ENCODE assay signal across 8 cellular contexts in genomic region chr1:234602334-234603220, GRCh38. TPM values are rescaled to one million over a fixed set of nuclear protein-coding genes. Genes with fewer than 3 reads are reported as not detected.
DNase-seq lines count a peak whose midpoint lies in the region; ATAC-seq and TF ChIP-seq lines count a peak whose summit lies in the region.

No MANE protein-coding gene starts in this region.

- H3K4me3 ChIP-seq in NB4 (ENCODE audit: low read depth, low read length) (peak overlapping the region; percentile 95), mucosa of descending colon (no peak overlapping the region), upper lobe of left lung (peak overlapping the region in 2 of 4 donors; percentile 5 to 78)

- DNase-seq in NCI-H2107 treated with DMSO at 0.1 percent for 48 hours (lab: John Stamatoyannopoulos, UW; ENCODE audit: unreplicated experiment) (peak; percentile 88), NCI-H2107 (lab: John Stamatoyannopoulos, UW) (no peak), NB4 (ENCODE audit: low read depth) (peak; percentile 90), dermis blood vessel endothelial cell (peak; percentile 93), mucosa of descending colon (peak in 1 of 3 donors; percentile 72), upper lobe of left lung (peak in 1 of 2 donors; percentile 68)

- H3K27ac ChIP-seq in upper lobe of left lung: peak overlapping the region; percentile 99 to 100 (median 99)

- peak; percentile 55 for ATAC-seq in SK-N-SH treated with all-trans-retinoic acid at 6 μM for 48 hours
- peak; percentile 48 for ATAC-seq in mucosa of descending colon
- peak; percentile 59 to 61 for ATAC-seq in upper lobe of left lung (ENCODE audit: low FRiP score in 2 of 2)
- no peak for ATAC-seq in GM19455 (IDR thresholded peaks at IDR 0.05; ENCODE audit: unreplicated experiment)

- no peak for TF ChIP-seq CTCF in NB4 (IDR thresholded peaks at IDR 0.05; ENCODE audit: low read depth, low read length)
- TF ChIP-seq CTCF in mucosa of descending colon (IDR thresholded peaks at IDR 0.05): no peak
- no peak for TF ChIP-seq CTCF in upper lobe of left lung (IDR thresholded peaks at IDR 0.05)

- no peaks in the 10 kb centered on the region for H3K27me3 ChIP-seq in upper lobe of left lung

- peak; percentile 75 for TF ChIP-seq POLR2A in NB4 (IDR thresholded peaks at IDR 0.05; ENCODE audit: extremely low read depth, insufficient read length)
- peak in 3 of 4 donors; percentile 37 to 73 (median 43) for TF ChIP-seq POLR2A in upper lobe of left lung (IDR thresholded peaks at IDR 0.05)

- H3K4me1 ChIP-seq in mucosa of descending colon (ENCODE audit: low read depth): peaks cover 49% of the 10 kb centered on the region
- peaks cover 62 to 90% (median 71%) of the 10 kb centered on the region in 4 donors for H3K4me1 ChIP-seq in upper lobe of left lung

- peak in 2 of 4 donors; percentile 66 to 74 for TF ChIP-seq EP300 in upper lobe of left lung (IDR thresholded peaks at IDR 0.05)

- intact Hi-C loops in mucosa of descending colon (cut with DNase I, micrococcal nuclease): no loop called here

- 30 to 35% methylated on average over 7 of the region's 7 CpGs for WGBS in upper lobe of left lung, 2 donors

- H3K36me3 ChIP-seq in mucosa of descending colon (ENCODE audit: low read depth) (no peaks in the 10 kb centered on the region), upper lobe of left lung (peaks cover 0 to 23% (median 5%) of the 10 kb centered on the region in 4 donors)

- no peaks in the 10 kb centered on the region for H3K9me3 ChIP-seq in mucosa of descending colon
- no peaks in the 10 kb centered on the region for H3K9me3 ChIP-seq in upper lobe of left lung

TF ChIP-seq in SK-N-SH treated with all-trans-retinoic acid at 6 μM for 48 hours, 23 proteins besides CTCF, POLR2A, EP300 and RAD21:
- TF ChIP-seq TCF4 (CRISPR knock-in tag; IDR thresholded peaks at IDR 0.05; ENCODE audit: borderline replicate concordance) (0 out of 2 replicates have a peak, but pooled peaks have one; percentile 11), ZNF565 (CRISPR knock-in tag; conservative IDR thresholded peaks at IDR 0.05; ENCODE audit: low read depth) (no peak), ZNF70 (CRISPR knock-in tag; IDR thresholded peaks at IDR 0.05) (no peak), TOX (CRISPR knock-in tag; IDR thresholded peaks at IDR 0.05; ENCODE audit: borderline replicate concordance) (0 out of 2 replicates have a peak, but pooled peaks have one; percentile 45), TSHZ2 (CRISPR knock-in tag; IDR thresholded peaks at IDR 0.05) (0 out of 2 replicates have a peak, but pooled peaks have one; percentile 23), ISL1 (CRISPR knock-in tag; IDR thresholded peaks at IDR 0.05) (no peak), PPARA (CRISPR knock-in tag; IDR thresholded peaks at IDR 0.05; ENCODE audit: borderline replicate concordance) (no peak), ARNTL (CRISPR knock-in tag; IDR thresholded peaks at IDR 0.05; ENCODE audit: borderline replicate concordance, low read depth) (no peak), CREB5 (CRISPR knock-in tag; IDR thresholded peaks at IDR 0.05; ENCODE audit: low read depth) (no peak), RARB (CRISPR knock-in tag; IDR thresholded peaks at IDR 0.05) (0 out of 2 replicates have a peak, but pooled peaks have one; percentile 12), ZFP3 (CRISPR knock-in tag; IDR thresholded peaks at IDR 0.05) (no peak), CSDC2 (CRISPR knock-in tag; IDR thresholded peaks at IDR 0.05) (no peak), BACH2 (CRISPR knock-in tag; IDR thresholded peaks at IDR 0.05; ENCODE audit: borderline replicate concordance) (no peak), ZNF8 (CRISPR knock-in tag; IDR thresholded peaks at IDR 0.05) (no peak), ZC3H10 (CRISPR knock-in tag; IDR thresholded peaks at IDR 0.05) (peak; percentile 73), ESRRG (CRISPR knock-in tag; IDR thresholded peaks at IDR 0.05) (no peak), OSR1 (CRISPR knock-in tag; IDR thresholded peaks at IDR 0.05) (no peak)
- TF ChIP-seq, protein P1, sequence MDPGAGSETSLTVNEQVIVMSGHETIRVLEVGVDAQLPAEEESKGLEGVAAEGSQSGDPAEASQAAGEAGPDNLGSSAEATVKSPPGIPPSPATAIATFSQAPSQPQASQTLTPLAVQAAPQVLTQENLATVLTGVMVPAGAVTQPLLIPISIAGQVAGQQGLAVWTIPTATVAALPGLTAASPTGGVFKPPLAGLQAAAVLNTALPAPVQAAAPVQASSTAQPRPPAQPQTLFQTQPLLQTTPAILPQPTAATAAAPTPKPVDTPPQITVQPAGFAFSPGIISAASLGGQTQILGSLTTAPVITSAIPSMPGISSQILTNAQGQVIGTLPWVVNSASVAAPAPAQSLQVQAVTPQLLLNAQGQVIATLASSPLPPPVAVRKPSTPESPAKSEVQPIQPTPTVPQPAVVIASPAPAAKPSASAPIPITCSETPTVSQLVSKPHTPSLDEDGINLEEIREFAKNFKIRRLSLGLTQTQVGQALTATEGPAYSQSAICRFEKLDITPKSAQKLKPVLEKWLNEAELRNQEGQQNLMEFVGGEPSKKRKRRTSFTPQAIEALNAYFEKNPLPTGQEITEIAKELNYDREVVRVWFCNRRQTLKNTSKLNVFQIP (CRISPR knock-in tag; IDR thresholded peaks at IDR 0.05; ENCODE audit: borderline replicate concordance, low read depth): 0 out of 2 replicates have a peak, but pooled peaks have one; percentile 17

RNA-seq across cellular contexts. Expression of gene IRF2BP2, which starts 7.4 kb away (rescaled TPM):
- 104 and 115 TPM in 2 replicates for total RNA-seq in dermis blood vessel endothelial cell
- total RNA-seq in mucosa of descending colon: 100 to 1,000 TPM; 134 to 180 (median 156) TPM
- total RNA-seq in upper lobe of left lung: 100 to 1,000 TPM in 3 of 6 donors, 10 to 100 TPM in 3; 83.8 to 157 (median 116) TPM
